Comparison of ENCODE assay signal across 16 cellular contexts in genomic region chr22:50546326-50547230, GRCh38. TPM values are rescaled to one million over a fixed set of nuclear protein-coding genes. Genes with fewer than 3 reads are reported as not detected.
A peak's percentile ranks its signal among the peaks of the same experiment; 100 is the strongest.
DNase-seq lines count a peak whose midpoint lies in the region; ATAC-seq lines count a peak whose summit lies in the region.
"Had no signal": no experiment of that assay in that cellular context is flagged by ENCODE, and none has a peak within 500 bp of the region (broad histone marks: within the 10 kb centered on the region; RNA-seq: fewer than 3 reads in every experiment).

No MANE protein-coding gene starts in this region.

- peak overlapping the region; percentile 85 to 92 for H3K4me3 Mint-ChIP-seq in stimulated activated naive CD8-positive, alpha-beta T cell treated with anti-CD3 and anti-CD28 coated beads, Interleukin-15, amount 100 ng/mL, for 72 hours
- peak overlapping the region; percentile 57 for H3K4me3 Mint-ChIP-seq in activated CD8-positive, alpha-beta T cell treated with anti-CD3 and anti-CD28 coated beads, Interleukin-2, amount 10 ng/mL, durations not matched to agents 7 days and 5 days
- no peak overlapping the region for H3K4me3 Mint-ChIP-seq in immature natural killer cell
- no peak overlapping the region for H3K4me3 Mint-ChIP-seq in stimulated activated naive B cell treated with anti-CD40 and anti-IgM and Interleukin-4, amounts not matched to agents 10 μg/mL and 1 μg/mL and 100 μg/mL, for 72 hours

- ATAC-seq in stimulated activated naive CD8-positive, alpha-beta T cell treated with anti-CD3 and anti-CD28 coated beads, Interleukin-15, amount 100 ng/mL, for 72 hours, result no peak
- no peak for ATAC-seq in stimulated activated naive CD8-positive, alpha-beta T cell treated with anti-CD3 and anti-CD28 coated beads, Interleukin-15, Interleukin-2, amounts not matched to agents 100 U/mL and 50 U/mL, for 24 hours
- no peak for ATAC-seq in activated CD8-positive, alpha-beta T cell treated with anti-CD3 and anti-CD28 coated beads, Interleukin-2, amount 10 ng/mL, durations not matched to agents 7 days and 5 days
- no peak for ATAC-seq in stimulated activated naive B cell treated with anti-CD40 and anti-IgM and Interleukin-4, amounts not matched to agents 10 μg/mL and 1 μg/mL and 100 μg/mL, for 72 hours (replicated peaks)
- ATAC-seq in HG02885 (IDR thresholded peaks at IDR 0.05; ENCODE audit: poor library complexity, unreplicated experiment), result no peak
- no peak for ATAC-seq in GM18909 (IDR thresholded peaks at IDR 0.05; ENCODE audit: poor library complexity, unreplicated experiment)
- ATAC-seq: gastroesophageal sphincter had no signal

- peaks cover 14% of the 10 kb centered on the region for H3K36me3 Mint-ChIP-seq in activated CD8-positive, alpha-beta T cell treated with anti-CD3 and anti-CD28 coated beads, Interleukin-2, amount 10 ng/mL, durations not matched to agents 7 days and 5 days (ENCODE audit: low read depth)
- no peaks in the 10 kb centered on the region for H3K36me3 Mint-ChIP-seq in immature natural killer cell
- peaks cover 0 to 4% of the 10 kb centered on the region in 2 donors for H3K36me3 Mint-ChIP-seq in stimulated activated naive B cell treated with anti-CD40 and anti-IgM and Interleukin-4, amounts not matched to agents 10 μg/mL and 1 μg/mL and 100 μg/mL, for 72 hours

- no peaks in the 10 kb centered on the region for H3K27me3 Mint-ChIP-seq in stimulated activated naive CD8-positive, alpha-beta T cell treated with anti-CD3 and anti-CD28 coated beads, Interleukin-15, amount 100 ng/mL, for 72 hours
- H3K27me3 Mint-ChIP-seq in activated CD8-positive, alpha-beta T cell treated with anti-CD3 and anti-CD28 coated beads, Interleukin-2, amount 10 ng/mL, durations not matched to agents 7 days and 5 days (ENCODE audit: low read depth), result no peaks in the 10 kb centered on the region
- peaks cover 0 to 8% (median 5%) of the 10 kb centered on the region in 3 donors for H3K27me3 Mint-ChIP-seq in immature natural killer cell (ENCODE audit: low read depth in 3 of 3)
- no peaks in the 10 kb centered on the region for H3K27me3 Mint-ChIP-seq in stimulated activated naive B cell treated with anti-CD40 and anti-IgM and Interleukin-4, amounts not matched to agents 10 μg/mL and 1 μg/mL and 100 μg/mL, for 72 hours

- DNase-seq in stimulated activated naive CD8-positive, alpha-beta T cell treated with anti-CD3 and anti-CD28 coated beads, Interleukin-15, amount 100 ng/mL, for 72 hours, result no peak
- DNase-seq in stimulated activated naive CD8-positive, alpha-beta T cell treated with anti-CD3 and anti-CD28 coated beads, Interleukin-15, Interleukin-2, amounts not matched to agents 100 U/mL and 50 U/mL, for 24 hours, result no peak
- no peak for DNase-seq in activated CD8-positive, alpha-beta T cell treated with anti-CD3 and anti-CD28 coated beads, Interleukin-2, amount 10 ng/mL, durations not matched to agents 7 days and 5 days
- DNase-seq in immature natural killer cell (no peak), iPS-NIHi7 (ENCODE audit: extremely low spot score) (no peak)
- DNase-seq in stimulated activated naive B cell treated with anti-CD40 and anti-IgM and Interleukin-4, amounts not matched to agents 10 μg/mL and 1 μg/mL and 100 μg/mL, for 72 hours, result no peak
- DNase-seq: BE2C; islet precursor cell; NCI-H1048; NCI-H2171; SIG-M5; stimulated activated CD4-positive, alpha-beta T cell treated with anti-CD3 and anti-CD28 coated beads, Interleukin-12 subunit alpha, Interleukin-12 subunit beta, amount 100 ng/mL, for 4 hours had no signal

- H3K9me3 Mint-ChIP-seq in stimulated activated naive CD8-positive, alpha-beta T cell treated with anti-CD3 and anti-CD28 coated beads, Interleukin-15, amount 100 ng/mL, for 72 hours, result peaks cover 0 to 4% of the 10 kb centered on the region in 2 donors
- H3K9me3 Mint-ChIP-seq in activated CD8-positive, alpha-beta T cell treated with anti-CD3 and anti-CD28 coated beads, Interleukin-2, amount 10 ng/mL, durations not matched to agents 7 days and 5 days (ENCODE audit: insufficient read depth), result no peaks in the 10 kb centered on the region
- no peaks in the 10 kb centered on the region for H3K9me3 Mint-ChIP-seq in immature natural killer cell
- H3K9me3 Mint-ChIP-seq in stimulated activated naive B cell treated with anti-CD40 and anti-IgM and Interleukin-4, amounts not matched to agents 10 μg/mL and 1 μg/mL and 100 μg/mL, for 72 hours, result peaks cover 0 to 4% of the 10 kb centered on the region in 2 donors

- POLR2A ChIA-PET in activated CD8-positive, alpha-beta T cell treated with anti-CD3 and anti-CD28 coated beads, Interleukin-2, amount 10 ng/mL, durations not matched to agents 7 days and 5 days (lab: Charles Lee), result interaction anchor here (0.8 to 8.4 kb wide), 9 partner anchors 7 to 74 kb away, joined by 3 to 142 read pairs (median 13); partner anchors contain the start of genes CHKB, SCO2, SYCE3 and TYMP

- peaks cover 74% of the 10 kb centered on the region for H3K4me1 Mint-ChIP-seq in stimulated activated naive CD8-positive, alpha-beta T cell treated with anti-CD3 and anti-CD28 coated beads, Interleukin-15, amount 100 ng/mL, for 72 hours
- peaks cover 50% of the 10 kb centered on the region for H3K4me1 Mint-ChIP-seq in activated CD8-positive, alpha-beta T cell treated with anti-CD3 and anti-CD28 coated beads, Interleukin-2, amount 10 ng/mL, durations not matched to agents 7 days and 5 days (ENCODE audit: low read depth)
- peaks cover 45 to 54% of the 10 kb centered on the region in 2 donors for H3K4me1 Mint-ChIP-seq in immature natural killer cell
- H3K4me1 Mint-ChIP-seq in stimulated activated naive B cell treated with anti-CD40 and anti-IgM and Interleukin-4, amounts not matched to agents 10 μg/mL and 1 μg/mL and 100 μg/mL, for 72 hours, result peaks cover 15 to 55% of the 10 kb centered on the region in 2 donors

- peak overlapping the region; percentile 99 to 100 for H3K27ac Mint-ChIP-seq in stimulated activated naive CD8-positive, alpha-beta T cell treated with anti-CD3 and anti-CD28 coated beads, Interleukin-15, amount 100 ng/mL, for 72 hours
- peak overlapping the region; percentile 86 for H3K27ac Mint-ChIP-seq in activated CD8-positive, alpha-beta T cell treated with anti-CD3 and anti-CD28 coated beads, Interleukin-2, amount 10 ng/mL, durations not matched to agents 7 days and 5 days
- peak overlapping the region; percentile 35 to 89 (median 74) for H3K27ac Mint-ChIP-seq in immature natural killer cell
- H3K27ac Mint-ChIP-seq in stimulated activated naive B cell treated with anti-CD40 and anti-IgM and Interleukin-4, amounts not matched to agents 10 μg/mL and 1 μg/mL and 100 μg/mL, for 72 hours, result no peak overlapping the region

- CTCF ChIA-PET in activated CD8-positive, alpha-beta T cell treated with anti-CD3 and anti-CD28 coated beads, Interleukin-2, amount 10 ng/mL, durations not matched to agents 7 days and 5 days (lab: Charles Lee), result interaction anchor here (1.1 to 5.5 kb wide), 7 partner anchors 8 to 74 kb away, joined by 5 to 57 read pairs (median 21); partner anchors contain the start of genes SCO2, SYCE3 and TYMP

RNA-seq across cellular contexts. Expression of gene KLHDC7B, which starts 0.9 kb away (rescaled TPM):
- total RNA-seq in activated CD8-positive, alpha-beta T cell treated with anti-CD3 and anti-CD28 coated beads, Interleukin-2, amount 10 ng/mL, durations not matched to agents 7 days and 5 days, result 10 to 100 TPM; 10.6 to 12.0 TPM
- polyA plus RNA-seq in immature natural killer cell, result 1 to 10 TPM; 2.4 to 8.1 (median 4.5) TPM

RNA-seq across cellular contexts. Expression of gene SYCE3, which starts 16.1 kb away (rescaled TPM):
- not detected for total RNA-seq in activated CD8-positive, alpha-beta T cell treated with anti-CD3 and anti-CD28 coated beads, Interleukin-2, amount 10 ng/mL, durations not matched to agents 7 days and 5 days
- not detected for polyA plus RNA-seq in immature natural killer cell
- total RNA-seq: gastroesophageal sphincter, mononuclear cell had no signal

RNA-seq across cellular contexts. Expression of gene TYMP, which starts 16.8 kb away (rescaled TPM):
- 10 to 100 TPM; 71.8 to 76.6 TPM for total RNA-seq in activated CD8-positive, alpha-beta T cell treated with anti-CD3 and anti-CD28 coated beads, Interleukin-2, amount 10 ng/mL, durations not matched to agents 7 days and 5 days
- 10 to 100 TPM; 21.2 to 31.2 (median 25.5) TPM for polyA plus RNA-seq in immature natural killer cell

RNA-seq across cellular contexts. Expression of gene SCO2, which starts 21.2 kb away (rescaled TPM):
- 10 to 100 TPM; 11.7 to 13.9 TPM for total RNA-seq in activated CD8-positive, alpha-beta T cell treated with anti-CD3 and anti-CD28 coated beads, Interleukin-2, amount 10 ng/mL, durations not matched to agents 7 days and 5 days
- polyA plus RNA-seq in immature natural killer cell, result 10 to 100 TPM in 1 of 3 donors, 1 to 10 TPM in 2; 8.3 to 14.8 (median 9.9) TPM

RNA-seq across cellular contexts. Expression of gene CPT1B, which starts 31.6 kb away (rescaled TPM):
- total RNA-seq in activated CD8-positive, alpha-beta T cell treated with anti-CD3 and anti-CD28 coated beads, Interleukin-2, amount 10 ng/mL, durations not matched to agents 7 days and 5 days, result 10 to 100 TPM; 77.4 to 80.9 TPM
- 1 to 10 TPM in 1 of 3 donors, under 1 TPM in 1, not detected in 1; 0.09 to 2.9 TPM for polyA plus RNA-seq in immature natural killer cell

Comparison
In these comparisons a context has a peak if more than half of its experiments do, and no peak if none do; other contexts are left out.
1. H3K4me3 Mint-ChIP-seq: peak in stimulated activated naive CD8-positive, alpha-beta T cell treated with anti-CD3 and anti-CD28 coated beads, Interleukin-15, amount 100 ng/mL, for 72 hours (2 of 2) and activated CD8-positive, alpha-beta T cell treated with anti-CD3 and anti-CD28 coated beads, Interleukin-2, amount 10 ng/mL, durations not matched to agents 7 days and 5 days (single experiment); none in immature natural killer cell (0 of 5) and stimulated activated naive B cell treated with anti-CD40 and anti-IgM and Interleukin-4, amounts not matched to agents 10 μg/mL and 1 μg/mL and 100 μg/mL, for 72 hours (0 of 2).